Comparison of ENCODE assay signal across 9 cellular contexts in the genomic region with DNA sequence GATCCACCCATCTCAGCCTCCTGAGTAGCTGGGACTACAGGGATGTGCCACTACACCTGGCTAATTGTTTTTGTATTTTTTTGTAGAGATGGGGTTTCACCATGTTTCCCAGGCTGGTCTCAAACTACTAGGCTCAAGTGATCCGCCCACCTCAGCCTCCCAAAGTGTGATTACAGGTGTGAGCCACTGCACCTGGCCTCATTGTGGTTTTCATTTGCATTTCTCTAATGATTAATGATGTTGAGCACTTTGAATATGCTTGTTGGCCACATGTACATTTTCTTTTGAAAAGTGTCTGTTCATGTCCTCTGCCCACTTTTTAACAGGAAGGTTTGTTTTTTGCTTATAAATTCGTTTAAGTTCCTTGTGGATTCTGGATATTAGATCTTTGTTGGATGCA. TPM values are rescaled to one million over a fixed set of nuclear protein-coding genes. Genes with fewer than 3 reads are reported as not detected.
A peak's percentile ranks its signal among the peaks of the same experiment; 100 is the strongest.
DNase-seq lines count a peak whose midpoint lies in the region; ATAC-seq, FAIRE-seq and TF ChIP-seq lines count a peak whose summit lies in the region.
"Not testable (repeated sequence)": the region's sequence is repeated elsewhere in the genome, so short reads cannot be mapped to it uniquely, and the experiment has no call there.
"Had no signal": no experiment of that assay in that cellular context is flagged by ENCODE, and none has a peak within 500 bp of the region (broad histone marks: within the 10 kb centered on the region; RNA-seq: fewer than 3 reads in every experiment).

No MANE protein-coding gene starts in this region.

- CTCF ChIA-PET in RWPE1 (lab: Yijun Ruan, JAX) = not testable (repeated sequence)
- CTCF ChIA-PET in activated CD4-positive, alpha-beta memory T cell treated with anti-CD3 and anti-CD28 coated beads, Interleukin-2, amount 10 ng/mL, durations not matched to agents 7 days and 5 days (lab: Charles Lee) = interaction anchor here (2.1 kb wide), 1 partner anchor 19 kb away, joined by 6 read pairs; no protein-coding TSS in a partner anchor

- peak overlapping the region; percentile 51; the same call in 1 of the 2 replicates for H3K4me2 ChIP-seq in MM.1S (ENCODE audit: low read depth, low read length)

- H3K9me2 ChIP-seq in MM.1S (replicated peaks; ENCODE audit: insufficient read depth, low read length) = not testable (repeated sequence)

- H3K4me3 Mint-ChIP-seq in activated CD4-positive, alpha-beta memory T cell treated with anti-CD3 and anti-CD28 coated beads, Interleukin-2, amount 10 ng/mL, durations not matched to agents 7 days and 5 days; stimulated activated effector memory CD8-positive, alpha-beta T cell treated with anti-CD3 and anti-CD28 coated beads, Interleukin-12 subunit alpha, Interleukin-12 subunit beta, amount 100 ng/mL, for 72 hours: not testable (repeated sequence)
- peak overlapping the region; percentile 52 for H3K4me3 Mint-ChIP-seq in activated naive CD8-positive, alpha-beta T cell

- not testable (repeated sequence) for DNase-seq in GM18507 (ENCODE audit: extremely low spot score, insufficient read length, low read depth); RWPE1 (ENCODE audit: low spot score); activated CD4-positive, alpha-beta memory T cell treated with anti-CD3 and anti-CD28 coated beads, Interleukin-2, amount 10 ng/mL, durations not matched to agents 7 days and 5 days; stimulated activated effector memory CD8-positive, alpha-beta T cell treated with anti-CD3 and anti-CD28 coated beads, Interleukin-12 subunit alpha, Interleukin-12 subunit beta, amount 100 ng/mL, for 72 hours (ENCODE audit: low spot score in 2 of 2)
- DNase-seq in MM.1S = peak; percentile 92
- peak; percentile 24 for DNase-seq in kidney tubule cell (ENCODE audit: low spot score)

- H3K4me3 ChIP-seq in MM.1S (ENCODE audit: low read length) = peak overlapping the region; percentile 13; the same call in 1 of the 2 replicates

- peak overlapping the region; percentile 4; the same call in 1 of the 2 replicates for H3K9ac ChIP-seq in MM.1S (ENCODE audit: low read length)

- POLR2A ChIA-PET in RWPE1 (lab: Yijun Ruan, JAX; ENCODE audit: low non-redundant PET) = interaction anchor here (0.7 kb wide), 1 partner anchor 66 kb away, joined by 3 read pairs; no protein-coding TSS in a partner anchor
- POLR2A ChIA-PET in activated CD4-positive, alpha-beta memory T cell treated with anti-CD3 and anti-CD28 coated beads, Interleukin-2, amount 10 ng/mL, durations not matched to agents 7 days and 5 days (lab: Charles Lee) = not testable (repeated sequence)

- H3K27me3 ChIP-seq in MM.1S (replicated peaks; ENCODE audit: insufficient read depth, low read length) = not testable (repeated sequence)

- ATAC-seq in stimulated activated effector memory CD8-positive, alpha-beta T cell treated with anti-CD3 and anti-CD28 coated beads, Interleukin-12 subunit alpha, Interleukin-12 subunit beta, amount 100 ng/mL, for 72 hours = not testable (repeated sequence)

- H3K36me3 ChIP-seq in MM.1S (replicated peaks; ENCODE audit: insufficient read depth, low read length) = not testable (repeated sequence)

- H4K20me1 ChIP-seq in MM.1S (ENCODE audit: insufficient read depth, low read length) = not testable (repeated sequence)

- H3K79me2 ChIP-seq in MM.1S (ENCODE audit: low read length) = peaks cover 73% of the 10 kb centered on the region

- peaks cover 43% of the 10 kb centered on the region for H3K4me1 ChIP-seq in MM.1S (ENCODE audit: low read length)

- H3K4me1 Mint-ChIP-seq in activated CD4-positive, alpha-beta memory T cell treated with anti-CD3 and anti-CD28 coated beads, Interleukin-2, amount 10 ng/mL, durations not matched to agents 7 days and 5 days = peaks cover 43% of the 10 kb centered on the region
- peaks cover 78% of the 10 kb centered on the region for H3K4me1 Mint-ChIP-seq in activated naive CD8-positive, alpha-beta T cell (ENCODE audit: low read depth)
- H3K4me1 Mint-ChIP-seq in stimulated activated effector memory CD8-positive, alpha-beta T cell treated with anti-CD3 and anti-CD28 coated beads, Interleukin-12 subunit alpha, Interleukin-12 subunit beta, amount 100 ng/mL, for 72 hours = peaks cover 78% of the 10 kb centered on the region

- peaks cover 24% of the 10 kb centered on the region for H3F3A ChIP-seq in MM.1S (ENCODE audit: insufficient read depth, low read length)

- peak; percentile 31 for FAIRE-seq in GM18507 (lab: Jason Lieb, UNC)

- H3K9me3 ChIP-seq in MM.1S (replicated peaks; ENCODE audit: insufficient read depth, low read length) = not testable (repeated sequence)

- peak overlapping the region; percentile 73; the same call in 1 of the 2 replicates for H3K27ac ChIP-seq in MM.1S (ENCODE audit: low read length)
- peak overlapping the region; percentile 37 for H3K27ac ChIP-seq in RWPE1

- H2AFZ ChIP-seq in MM.1S (ENCODE audit: low read length) = not testable (repeated sequence)

- not testable (repeated sequence) for TF ChIP-seq CTCF in MM.1S (IDR thresholded peaks at IDR 0.05; ENCODE audit: low read length); RWPE1 (conservative IDR thresholded peaks at IDR 0.05; ENCODE audit: low read depth)

- H3K27ac Mint-ChIP-seq in activated CD4-positive, alpha-beta memory T cell treated with anti-CD3 and anti-CD28 coated beads, Interleukin-2, amount 10 ng/mL, durations not matched to agents 7 days and 5 days = peak overlapping the region; percentile 23
- H3K27ac Mint-ChIP-seq in activated naive CD8-positive, alpha-beta T cell = peak overlapping the region; percentile 70
- peak overlapping the region; percentile 79 for H3K27ac Mint-ChIP-seq in stimulated activated effector memory CD8-positive, alpha-beta T cell treated with anti-CD3 and anti-CD28 coated beads, Interleukin-12 subunit alpha, Interleukin-12 subunit beta, amount 100 ng/mL, for 72 hours

- peaks cover 72% of the 10 kb centered on the region for H3K36me3 Mint-ChIP-seq in activated CD4-positive, alpha-beta memory T cell treated with anti-CD3 and anti-CD28 coated beads, Interleukin-2, amount 10 ng/mL, durations not matched to agents 7 days and 5 days (ENCODE audit: low read depth)
- not testable (repeated sequence) for H3K36me3 Mint-ChIP-seq in activated naive CD8-positive, alpha-beta T cell
- H3K36me3 Mint-ChIP-seq in stimulated activated effector memory CD8-positive, alpha-beta T cell treated with anti-CD3 and anti-CD28 coated beads, Interleukin-12 subunit alpha, Interleukin-12 subunit beta, amount 100 ng/mL, for 72 hours = peaks cover 98% of the 10 kb centered on the region

- H3K27me3 Mint-ChIP-seq in activated CD4-positive, alpha-beta memory T cell treated with anti-CD3 and anti-CD28 coated beads, Interleukin-2, amount 10 ng/mL, durations not matched to agents 7 days and 5 days; activated naive CD8-positive, alpha-beta T cell: not testable (repeated sequence)

- not testable (repeated sequence) for H3K9me3 Mint-ChIP-seq in activated CD4-positive, alpha-beta memory T cell treated with anti-CD3 and anti-CD28 coated beads, Interleukin-2, amount 10 ng/mL, durations not matched to agents 7 days and 5 days; activated naive CD8-positive, alpha-beta T cell (ENCODE audit: low read depth); stimulated activated effector memory CD8-positive, alpha-beta T cell treated with anti-CD3 and anti-CD28 coated beads, Interleukin-12 subunit alpha, Interleukin-12 subunit beta, amount 100 ng/mL, for 72 hours

RNA-seq across cellular contexts. Expression of gene KCNS1, which starts 37.8 kb away (rescaled TPM):
- under 1 TPM; 0.13 TPM for total RNA-seq in activated CD4-positive, alpha-beta memory T cell treated with anti-CD3 and anti-CD28 coated beads, Interleukin-2, amount 10 ng/mL, durations not matched to agents 7 days and 5 days
- total RNA-seq: PC-3 had no signal

RNA-seq across cellular contexts. Expression of gene WFDC5, which starts 51.9 kb away (rescaled TPM):
- under 1 TPM; 0.63 to 0.73 TPM for total RNA-seq in activated CD4-positive, alpha-beta memory T cell treated with anti-CD3 and anti-CD28 coated beads, Interleukin-2, amount 10 ng/mL, durations not matched to agents 7 days and 5 days
- total RNA-seq: PC-3, SK-MEL-5 had no signal

Comparison
In these comparisons a context has a peak if more than half of its experiments do, and no peak if none do; other contexts are left out.
1. H3K27ac Mint-ChIP-seq: peak in every context shown above with its lines; median percentile 79 in stimulated activated effector memory CD8-positive, alpha-beta T cell treated with anti-CD3 and anti-CD28 coated beads, Interleukin-12 subunit alpha, Interleukin-12 subunit beta, amount 100 ng/mL, for 72 hours; 70 in activated naive CD8-positive, alpha-beta T cell; 23 in activated CD4-positive, alpha-beta memory T cell treated with anti-CD3 and anti-CD28 coated beads, Interleukin-2, amount 10 ng/mL, durations not matched to agents 7 days and 5 days.